Comparison of ENCODE assay signal across 20 cellular contexts in genomic region chr17:16980061-16980460, GRCh38. TPM values are rescaled to one million over a fixed set of nuclear protein-coding genes. Genes with fewer than 3 reads are reported as not detected.
DNase-seq lines count a peak whose midpoint lies in the region; ATAC-seq, FAIRE-seq and TF ChIP-seq lines count a peak whose summit lies in the region.
"Had no signal": no experiment of that assay in that cellular context is flagged by ENCODE, and none has a peak within 500 bp of the region (broad histone marks: within the 10 kb centered on the region; RNA-seq: fewer than 3 reads in every experiment).

No MANE protein-coding gene starts in this region.

- no peaks in the 10 kb centered on the region for H3K9me2 ChIP-seq in PC-3 (replicated peaks; ENCODE audit: low read length)

- DNase-seq in EL (peak; percentile 40), GM18507 (ENCODE audit: extremely low spot score, insufficient read length, low read depth) (no peak), PC-3 (no peak), spleen (no peak), sigmoid colon (no peak), urothelium cell line (ENCODE audit: low spot score) (no peak)
- DNase-seq: Caco-2, DMS153, NCI-H1436, NCI-H2029 treated with DMSO at 0.1 percent for 48 hours, SHP77, T-helper 1 cell had no signal

- no peaks in the 10 kb centered on the region for H3K27me3 ChIP-seq in PC-3 (ENCODE audit: low read length)
- H3K27me3 ChIP-seq in spleen (replicated peaks in 1 of 7), result no peaks in the 10 kb centered on the region
- no peaks in the 10 kb centered on the region for H3K27me3 ChIP-seq in sigmoid colon

- H3K4me2 ChIP-seq in PC-3 (ENCODE audit: low read length), result no peak overlapping the region

- H2AFZ ChIP-seq in PC-3 (ENCODE audit: low read length), result no peak overlapping the region

- H4K20me1 ChIP-seq in PC-3 (ENCODE audit: low read length), result no peaks in the 10 kb centered on the region

- H3K4me1 ChIP-seq in PC-3 (ENCODE audit: insufficient read depth, low read length) (peaks cover 16% of the 10 kb centered on the region), spleen (peaks cover 0 to 67% (median 22%) of the 10 kb centered on the region in 6 donors), sigmoid colon (no peaks in the 10 kb centered on the region)

- H3K27ac ChIP-seq in PC-3 (ENCODE audit: low read length) (0 out of 2 replicates have a peak overlapping the region, but pooled peaks have one; percentile 20), spleen (peak overlapping the region in 7 of 8 donors; percentile 45 to 83 (median 75)), sigmoid colon (no peak overlapping the region)
- H3K27ac ChIP-seq: HL-60 had no signal

- TF ChIP-seq CTCF in PC-3 (conservative IDR thresholded peaks at IDR 0.05; ENCODE audit: low read depth, low read length), result no peak
- TF ChIP-seq CTCF in spleen (IDR thresholded peaks at IDR 0.05 in 8 of 11, conservative IDR thresholded peaks at IDR 0.05 in 3 of 11), result no peak
- TF ChIP-seq CTCF in sigmoid colon (IDR thresholded peaks at IDR 0.05), result no peak

- H3K4me3 ChIP-seq in PC-3 (ENCODE audit: low read length), result no peak overlapping the region
- H3K4me3 ChIP-seq in spleen, result peak overlapping the region in 2 of 8 donors; percentile 0 to 36
- H3K4me3 ChIP-seq in sigmoid colon, result no peak overlapping the region
- H3K4me3 ChIP-seq: K562 had no signal

- TF ChIP-seq EP300 in sigmoid colon (IDR thresholded peaks at IDR 0.05), result no peak

- intact Hi-C loops in PC-3 (cut with micrococcal nuclease), result no loop called here
- intact Hi-C loops in spleen (cut with DNase I; ENCODE audit: low total_unique reads), result no loop called here
- intact Hi-C loops in sigmoid colon (cut with DNase I), result no loop called here

- WGBS in spleen, 5 donors, result 70 to 86% (median 79%) methylated on average over 8 of the region's 8 CpGs
- WGBS in sigmoid colon, 2 donors, result 83 to 86% methylated on average over 8 of the region's 8 CpGs

- H3K79me2 ChIP-seq in PC-3 (ENCODE audit: low read length), result no peaks in the 10 kb centered on the region

- TF ChIP-seq POLR2A in spleen (IDR thresholded peaks at IDR 0.05), result no peak
- TF ChIP-seq POLR2A in sigmoid colon (IDR thresholded peaks at IDR 0.05), result no peak

- POLR2A ChIA-PET in PC-3 (lab: Charles Lee; ENCODE audit: unreplicated experiment), result no interaction called here

- CTCF ChIA-PET in PC-3 (lab: Charles Lee), result no interaction called here

- H3F3A ChIP-seq in PC-3 (ENCODE audit: low read length, unreplicated experiment), result no peaks in the 10 kb centered on the region

- no peaks in the 10 kb centered on the region for H3K9me3 ChIP-seq in PC-3 (ENCODE audit: low read length)
- no peaks in the 10 kb centered on the region for H3K9me3 ChIP-seq in spleen
- H3K9me3 ChIP-seq in sigmoid colon, result no peaks in the 10 kb centered on the region
- H3K9me3 ChIP-seq: Caco-2 had no signal

- no TSS peak for BruUV-seq in PC-3 (replicated peaks; lab: Mats Ljungman, UMichigan)

- H3K36me3 ChIP-seq in PC-3 (ENCODE audit: low read depth, low read length) (no peaks in the 10 kb centered on the region), spleen (no peaks in the 10 kb centered on the region), sigmoid colon (no peaks in the 10 kb centered on the region)

- H3K9ac ChIP-seq in PC-3 (ENCODE audit: low read length), result no peak overlapping the region

- no peak for ATAC-seq in PC-3
- no peak for ATAC-seq in GM18519 (IDR thresholded peaks at IDR 0.05; ENCODE audit: low FRiP score, unreplicated experiment)
- ATAC-seq: HCT116, K562, SK-N-SH treated with all-trans-retinoic acid at 6 μM for 48 hours had no signal

- FAIRE-seq in GM18507 (lab: Jason Lieb, UNC), result peak; percentile 35
- no peak for FAIRE-seq in urothelium cell line (lab: Jason Lieb, UNC)
- FAIRE-seq: HTR-8/SVneo, K562 had no signal

RNA-seq across cellular contexts. Expression of gene TNFRSF13B, which starts 8.1 kb away (rescaled TPM):
- total RNA-seq in PC-3 (2014; rRNA removed) (not detected in 2 replicates), spleen (10 to 100 TPM; 25.1 to 52.1 (median 40.4) TPM), sigmoid colon (not detected)
- polyA plus RNA-seq in spleen (100 to 1,000 TPM in 2 of 3 donors, 10 to 100 TPM in 1; 65.9 to 142 (median 119) TPM), sigmoid colon (10 to 100 TPM in 1 of 3 donors, not detected in 2; 15.2 TPM)
- total RNA-seq: A673, Caco-2, K562, NCI-H460 had no signal
- polyA plus RNA-seq: K562 had no signal

Comparison
In these comparisons a context has a peak if more than half of its experiments do, and no peak if none do; other contexts are left out.
1. H3K27ac ChIP-seq: peak in PC-3 (single experiment) and spleen (7 of 8); none in sigmoid colon (0 of 4).
2. RNA of gene TNFRSF13B, which starts 8.1 kb away (total RNA-seq): 25.1 to 52.1 TPM in spleen; not detected in PC-3 and not detected in sigmoid colon; every median in the first group is over 10 times any median in the second.